12 cellular contexts compared by ENCODE assay signal in the genomic region with DNA sequence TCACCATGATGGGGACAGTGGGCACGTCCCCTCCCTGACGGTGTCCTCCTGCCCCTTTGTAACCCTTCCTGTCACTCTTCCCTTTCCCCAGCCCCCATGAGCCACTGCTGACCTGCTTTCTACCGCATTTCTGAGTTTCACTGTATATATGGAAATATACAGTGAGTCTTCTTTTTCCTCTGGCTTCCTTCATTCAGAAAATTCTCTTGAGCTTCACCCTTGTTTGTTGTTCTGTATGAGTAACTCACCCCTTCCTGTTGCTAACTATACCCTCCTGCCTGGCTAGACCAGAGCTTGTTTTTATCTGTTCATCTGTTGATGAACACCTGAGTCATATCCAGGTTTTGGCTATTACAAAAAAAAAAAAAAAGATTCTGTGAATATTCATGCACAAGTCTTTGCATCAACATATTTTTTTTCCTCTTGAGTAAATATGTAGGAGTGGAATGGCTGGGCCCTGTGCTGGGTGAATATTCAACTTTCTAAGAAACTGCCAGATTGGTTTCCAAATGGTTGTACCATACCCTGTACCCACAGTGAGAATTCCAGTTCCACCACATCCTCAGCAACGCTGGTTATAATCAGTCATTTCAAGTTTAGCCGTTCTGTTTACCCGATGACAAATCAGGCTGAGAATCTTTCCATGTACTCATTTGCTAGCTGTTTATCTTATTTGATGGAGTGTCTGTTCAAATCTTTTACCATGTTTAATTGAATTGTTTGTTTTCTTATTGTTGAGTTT.
A peak's percentile ranks its signal among the peaks of the same experiment; 100 is the strongest.
DNase-seq lines count a peak whose midpoint lies in the region; ATAC-seq and TF ChIP-seq lines count a peak whose summit lies in the region.
"Had no signal": no experiment of that assay in that cellular context is flagged by ENCODE, and none has a peak within 500 bp of the region (broad histone marks: within the 10 kb centered on the region; RNA-seq: fewer than 3 reads in every experiment).

No MANE protein-coding gene starts in this region.

- H3K9me3 Mint-ChIP-seq in activated CD8-positive, alpha-beta memory T cell treated with anti-CD3 and anti-CD28 coated beads, Interleukin-2, amount 10 ng/mL, durations not matched to agents 7 days and 5 days (ENCODE audit: low read depth) = no peaks in the 10 kb centered on the region

- CTCF ChIA-PET in activated CD8-positive, alpha-beta memory T cell treated with anti-CD3 and anti-CD28 coated beads, Interleukin-2, amount 10 ng/mL, durations not matched to agents 7 days and 5 days (lab: Charles Lee) = interaction anchor here (0.7 to 1.9 kb wide), 7 partner anchors 9 to 383 kb away, joined by 3 to 14 read pairs (median 4); no protein-coding TSS in a partner anchor

- no peaks in the 10 kb centered on the region for H3K36me3 Mint-ChIP-seq in activated CD8-positive, alpha-beta memory T cell treated with anti-CD3 and anti-CD28 coated beads, Interleukin-2, amount 10 ng/mL, durations not matched to agents 7 days and 5 days

- peaks cover 28% of the 10 kb centered on the region for H3K27me3 Mint-ChIP-seq in activated CD8-positive, alpha-beta memory T cell treated with anti-CD3 and anti-CD28 coated beads, Interleukin-2, amount 10 ng/mL, durations not matched to agents 7 days and 5 days

- H3K27ac ChIP-seq in VCaP (peak overlapping the region; percentile 56), epithelial cell of prostate (peak overlapping the region; percentile 98)

- H3K4me3 Mint-ChIP-seq in activated CD8-positive, alpha-beta memory T cell treated with anti-CD3 and anti-CD28 coated beads, Interleukin-2, amount 10 ng/mL, durations not matched to agents 7 days and 5 days = no peak overlapping the region

- TF ChIP-seq CTCF in VCaP (conservative IDR thresholded peaks at IDR 0.05) = no peak

- ATAC-seq in activated CD8-positive, alpha-beta memory T cell treated with anti-CD3 and anti-CD28 coated beads, Interleukin-2, amount 10 ng/mL, durations not matched to agents 7 days and 5 days = peak; percentile 91
- ATAC-seq in Right ventricle myocardium superior (ENCODE audit: poor library complexity) = no peak
- no peak for ATAC-seq in GM21526 (IDR thresholded peaks at IDR 0.05; ENCODE audit: low FRiP score, unreplicated experiment)
- no peak for ATAC-seq in GM18502 (IDR thresholded peaks at IDR 0.05; ENCODE audit: poor library complexity, unreplicated experiment)

- DNase-seq in activated CD8-positive, alpha-beta memory T cell treated with anti-CD3 and anti-CD28 coated beads, Interleukin-2, amount 10 ng/mL, durations not matched to agents 7 days and 5 days = peak; percentile 78
- DNase-seq in activated CD8-positive, alpha-beta memory T cell treated with anti-CD3 and anti-CD28 coated beads, Interleukin-2, amount 50 U/mL, for 4 hours = no peak
- DNase-seq in epithelial cell of prostate (ENCODE audit: low read depth, low spot score) = peak; percentile 91
- DNase-seq in stimulated activated CD4-positive, alpha-beta T cell treated with anti-CD3 and anti-CD28 coated beads, TNF-alpha, amount 100 ng/mL, for 24 hours (ENCODE audit: low read depth in 3 of 3) = peak in 2 of 3 experiments; percentile 27 to 30
- DNase-seq in Right ventricle myocardium superior = no peak
- DNase-seq: AML-193, hippocampal formation, NCI-H446 treated with DMSO at 0.1 percent for 48 hours, retina had no signal

- intact Hi-C loops in Right ventricle myocardium superior (cut with DNase I) = no loop called here

- peak overlapping the region; percentile 77 for H3K27ac Mint-ChIP-seq in activated CD8-positive, alpha-beta memory T cell treated with anti-CD3 and anti-CD28 coated beads, Interleukin-2, amount 10 ng/mL, durations not matched to agents 7 days and 5 days

- peaks cover 26% of the 10 kb centered on the region for H3K4me1 Mint-ChIP-seq in activated CD8-positive, alpha-beta memory T cell treated with anti-CD3 and anti-CD28 coated beads, Interleukin-2, amount 10 ng/mL, durations not matched to agents 7 days and 5 days

Comparison
In these comparisons a context has a peak if more than half of its experiments do, and no peak if none do; other contexts are left out.
1. DNase-seq: peak in activated CD8-positive, alpha-beta memory T cell treated with anti-CD3 and anti-CD28 coated beads, Interleukin-2, amount 10 ng/mL, durations not matched to agents 7 days and 5 days (single experiment), epithelial cell of prostate (single experiment) and stimulated activated CD4-positive, alpha-beta T cell treated with anti-CD3 and anti-CD28 coated beads, TNF-alpha, amount 100 ng/mL, for 24 hours (2 of 3); none in activated CD8-positive, alpha-beta memory T cell treated with anti-CD3 and anti-CD28 coated beads, Interleukin-2, amount 50 U/mL, for 4 hours (single experiment) and Right ventricle myocardium superior (single experiment).